In genomic region chr6:131574133-131574532, GRCh38 we compare ENCODE assay signal across 1 cellular context.
A peak's percentile ranks its signal among the peaks of the same experiment; 100 is the strongest.
TF ChIP-seq lines count a peak whose summit lies in the region.

No MANE protein-coding gene starts in this region.

TF ChIP-seq in liver, 16 proteins besides CTCF, POLR2A, EP300 and RAD21 (continued from another document):
- TF ChIP-seq REST (IDR thresholded peaks at IDR 0.05) (peak; percentile 83), EGR1 (IDR thresholded peaks at IDR 0.05; ENCODE audit: low read depth in 2 of 2) (no peak), FOXA1 (IDR thresholded peaks at IDR 0.05) (no peak)
TF ChIP-seq in liver: peak in this region for 9.
